Comparison of ENCODE assay signal across 20 cellular contexts in the genomic region with DNA sequence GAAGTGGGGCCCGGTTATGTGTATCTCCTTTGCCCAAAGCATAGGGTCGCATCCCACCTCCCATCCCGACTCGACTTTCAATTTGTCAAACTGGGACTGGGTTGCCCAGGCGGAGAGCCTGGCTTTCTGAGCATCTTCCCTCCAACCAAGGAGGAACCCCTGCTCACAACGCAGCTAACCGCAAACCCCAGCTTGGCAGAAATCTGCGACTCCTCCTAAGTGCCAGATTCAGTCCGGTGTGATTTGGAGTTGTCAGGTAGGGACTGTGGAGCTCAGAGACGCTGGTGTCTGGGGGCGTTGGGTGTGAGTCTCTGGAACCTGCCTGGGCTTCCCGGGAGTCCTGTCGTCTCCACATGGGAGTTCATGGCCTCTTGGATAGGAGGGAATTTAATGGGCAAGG.
DNase-seq lines count a peak whose midpoint lies in the region; ATAC-seq, FAIRE-seq and TF ChIP-seq lines count a peak whose summit lies in the region.
"Had no signal": no experiment of that assay in that cellular context is flagged by ENCODE, and none has a peak within 500 bp of the region (broad histone marks: within the 10 kb centered on the region; RNA-seq: fewer than 3 reads in every experiment).

No MANE protein-coding gene starts in this region.

- H3K4me1 Mint-ChIP-seq in astrocyte (ENCODE audit: low read depth, unreplicated experiment), result no peaks in the 10 kb centered on the region
- H3K4me1 Mint-ChIP-seq: CD4-positive, CD25-positive, alpha-beta regulatory T cell had no signal

- H3K27ac ChIP-seq in ACC112 (ENCODE audit: low read depth, low read length) (no peak overlapping the region), HUES6 (ENCODE audit: low read depth, low read length) (no peak overlapping the region), astrocyte (ENCODE audit: low read depth, low read length) (no peak overlapping the region)
- H3K27ac ChIP-seq: 22Rv1, SJSA1 had no signal

- H2AFZ ChIP-seq in ACC112 (ENCODE audit: low read length, unreplicated experiment) (no peak overlapping the region), astrocyte (ENCODE audit: low read depth, low read length) (no peak overlapping the region)

- H3K27me3 ChIP-seq in ACC112 (ENCODE audit: insufficient read depth, low read length) (no peaks in the 10 kb centered on the region), HUES6 (ENCODE audit: control insufficient read depth, insufficient read depth, low read length) (peaks cover 33% of the 10 kb centered on the region), astrocyte (ENCODE audit: insufficient read depth, low read length) (peaks cover 3% of the 10 kb centered on the region), iPS-15b (ENCODE audit: control insufficient read depth, insufficient read depth, low read length) (peaks cover 10% of the 10 kb centered on the region)
- H3K27me3 ChIP-seq: BE2C, SJSA1 had no signal

- H3K9me3 Mint-ChIP-seq in astrocyte (ENCODE audit: unreplicated experiment), result peaks cover 3% of the 10 kb centered on the region

- H3K36me3 ChIP-seq in ACC112 (ENCODE audit: insufficient read depth, low read length), result no peaks in the 10 kb centered on the region
- H3K36me3 ChIP-seq in HUES6 (ENCODE audit: control insufficient read depth, insufficient read depth, low read length), result no peaks in the 10 kb centered on the region
- no peaks in the 10 kb centered on the region for H3K36me3 ChIP-seq in astrocyte (ENCODE audit: insufficient read depth, low read length)
- no peaks in the 10 kb centered on the region for H3K36me3 ChIP-seq in iPS-15b (ENCODE audit: control insufficient read depth, insufficient read depth, low read length)
- H3K36me3 ChIP-seq: BE2C, SJSA1 had no signal

- no peaks in the 10 kb centered on the region for H3K36me3 Mint-ChIP-seq in astrocyte (ENCODE audit: low read depth, unreplicated experiment)
- H3K36me3 Mint-ChIP-seq: CD4-positive, CD25-positive, alpha-beta regulatory T cell had no signal

- H3K79me2 ChIP-seq in ACC112 (ENCODE audit: control insufficient read depth, insufficient read depth, low read length, unreplicated experiment), result no peaks in the 10 kb centered on the region
- no peaks in the 10 kb centered on the region for H3K79me2 ChIP-seq in astrocyte (ENCODE audit: insufficient read depth, low read length)

- H3K9ac ChIP-seq in HUES6 (ENCODE audit: low read length), result no peak overlapping the region
- H3K9ac ChIP-seq in astrocyte (ENCODE audit: low read length), result no peak overlapping the region
- no peak overlapping the region for H3K9ac ChIP-seq in iPS-15b (ENCODE audit: low read depth, low read length)

- peak overlapping the region; percentile 84 for H3K4me2 ChIP-seq in astrocyte (ENCODE audit: low read length)

- H3K4me1 ChIP-seq in ACC112 (ENCODE audit: control insufficient read depth, insufficient read depth, low read length, unreplicated experiment) (no peaks in the 10 kb centered on the region), HUES6 (ENCODE audit: control insufficient read depth, insufficient read depth, low read length) (peaks cover 11% of the 10 kb centered on the region), astrocyte (ENCODE audit: insufficient read depth, low read length) (no peaks in the 10 kb centered on the region), iPS-15b (ENCODE audit: control insufficient read depth, insufficient read depth, low read length) (no peaks in the 10 kb centered on the region)
- H3K4me1 ChIP-seq: BE2C, Caco-2, SJSA1 had no signal

- no peaks in the 10 kb centered on the region for H3K27me3 Mint-ChIP-seq in astrocyte (ENCODE audit: low read depth, unreplicated experiment)

- H3K27ac Mint-ChIP-seq in astrocyte (ENCODE audit: unreplicated experiment), result no peak overlapping the region
- H3K27ac Mint-ChIP-seq: CD4-positive, CD25-positive, alpha-beta regulatory T cell had no signal

- no peaks in the 10 kb centered on the region for H4K20me1 ChIP-seq in astrocyte (ENCODE audit: insufficient read depth, low read length)

- no peak for FAIRE-seq in astrocyte (lab: Jason Lieb, UNC)
- FAIRE-seq: GM12878, HepG2 had no signal

- ATAC-seq in GM21786 (IDR thresholded peaks at IDR 0.05; ENCODE audit: unreplicated experiment) (no peak), HG03460 (IDR thresholded peaks at IDR 0.05; ENCODE audit: unreplicated experiment) (no peak)
- ATAC-seq: GM12878, HepG2, Panc1 had no signal

- TF ChIP-seq CTCF in astrocyte (IDR thresholded peaks at IDR 0.05; ENCODE audit: insufficient read depth, low read depth, low read length), result no peak

- DNase-seq in astrocyte (ENCODE audit: low read depth) (no peak), NK-92 (lab: John Stamatoyannopoulos, UW; ENCODE audit: unreplicated experiment) (no peak)
- no peak for DNase-seq in stimulated activated naive CD4-positive, alpha-beta T cell (lab: John Stamatoyannopoulos, UW)
- DNase-seq: BE2C; Caco-2; CD4-positive, CD25-positive, alpha-beta regulatory T cell; HCEC 1CT; KBM-7; NCI-H2081 treated with DMSO at 0.1 percent for 48 hours; NCI-H524 had no signal

- H3K4me3 ChIP-seq in ACC112 (ENCODE audit: low read depth, low read length), result 0 out of 2 replicates have a peak overlapping the region, but pooled peaks have one; percentile 65
- H3K4me3 ChIP-seq in HUES6 (ENCODE audit: low read depth, low read length), result peak overlapping the region; percentile 67
- no peak overlapping the region for H3K4me3 ChIP-seq in astrocyte (ENCODE audit: insufficient read depth, low read depth, low read length)
- peak overlapping the region; percentile 48 for H3K4me3 ChIP-seq in iPS-15b (ENCODE audit: low read depth, low read length)
- H3K4me3 ChIP-seq: GM12878, SJSA1 had no signal

- H3K4me3 Mint-ChIP-seq in astrocyte (ENCODE audit: unreplicated experiment), result no peak overlapping the region
- H3K4me3 Mint-ChIP-seq: CD4-positive, CD25-positive, alpha-beta regulatory T cell had no signal

- H3K9me3 ChIP-seq in HUES6 (ENCODE audit: control insufficient read depth, insufficient read depth, low read depth, low read length), result no peaks in the 10 kb centered on the region
- peaks cover 2% of the 10 kb centered on the region for H3K9me3 ChIP-seq in astrocyte (ENCODE audit: insufficient read depth, low read depth, low read length)
- peaks cover 3% of the 10 kb centered on the region for H3K9me3 ChIP-seq in iPS-15b (ENCODE audit: control insufficient read depth, insufficient read depth, low read length)
- H3K9me3 ChIP-seq: BE2C, Caco-2 had no signal
